Comparison of ENCODE assay signal across 8 cellular contexts in the genomic region with DNA sequence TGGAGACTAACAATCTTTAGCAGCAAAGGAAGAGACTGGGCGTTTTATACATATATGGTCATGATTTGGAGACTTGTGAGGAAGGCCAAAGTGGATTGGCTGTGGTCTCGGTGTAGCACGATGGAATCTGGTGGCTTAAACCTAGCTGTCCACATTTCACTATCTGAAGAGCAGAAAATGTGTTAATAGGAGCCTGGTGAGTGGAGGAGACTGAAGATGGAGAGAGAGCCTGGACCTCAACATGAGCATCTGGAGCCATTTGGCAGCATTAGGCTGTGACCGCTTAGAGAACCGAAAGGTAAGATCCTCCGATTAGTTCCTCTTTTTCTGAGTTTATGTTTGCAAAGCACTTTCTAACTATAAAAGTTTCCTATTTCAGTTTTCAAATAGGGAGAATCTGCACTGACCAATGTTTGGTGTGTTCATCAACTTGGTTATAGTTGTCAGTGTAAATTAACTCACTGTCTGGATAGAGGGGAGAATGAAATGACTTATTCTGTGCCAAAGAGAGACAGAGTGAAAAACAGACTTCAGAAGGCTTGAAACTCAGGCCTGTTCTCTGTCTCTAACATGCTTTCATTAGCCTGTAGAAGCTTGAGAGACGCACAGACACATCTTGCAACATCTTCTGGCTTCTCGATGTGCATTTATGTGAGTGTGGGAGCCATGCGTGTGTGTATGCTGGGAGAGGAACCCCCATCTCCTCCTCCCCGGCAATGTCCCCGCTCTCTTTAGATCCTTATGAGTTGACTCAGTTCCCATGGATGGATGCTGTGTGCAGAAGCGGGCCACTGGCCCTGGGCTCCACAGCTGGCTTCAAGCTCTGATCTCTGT.
DNase-seq lines count a peak whose midpoint lies in the region; ATAC-seq and TF ChIP-seq lines count a peak whose summit lies in the region.

No MANE protein-coding gene starts in this region.

- intact Hi-C loops in esophagus muscularis mucosa (cut with DNase I): no loop called here

- H3K4me3 ChIP-seq in esophagus muscularis mucosa (peak overlapping the region; percentile 39 to 57 (median 50)), WERI-Rb-1 (ENCODE audit: low read depth, low read length) (no peak overlapping the region)

- TF ChIP-seq POLR2A in esophagus muscularis mucosa (IDR thresholded peaks at IDR 0.05; ENCODE audit: low read depth): no peak

- DNase-seq in AML-193 (lab: John Stamatoyannopoulos, UW): peak; percentile 47 to 65
- no peak for DNase-seq in esophagus muscularis mucosa (ENCODE audit: extremely low spot score)
- no peak for DNase-seq in WERI-Rb-1
- DNase-seq in amygdala (lab: John Stamatoyannopoulos, UW): no peak
- no peak for DNase-seq in GDM1 (lab: John Stamatoyannopoulos, UW)
- DNase-seq in DMS153 (lab: John Stamatoyannopoulos, UW): no peak

- 46% methylated on average over 12 of the region's 12 CpGs for whole genome bisulfite sequencing in esophagus muscularis mucosa

- H3K27ac ChIP-seq in esophagus muscularis mucosa (replicated peaks in 1 of 4) (peak overlapping the region; percentile 82 to 85 (median 84)), WERI-Rb-1 (no peak overlapping the region)

- H3K27me3 ChIP-seq in esophagus muscularis mucosa: peaks cover 0 to 3% (median 0%) of the 10 kb centered on the region in 4 donors
- H3K27me3 ChIP-seq in WERI-Rb-1 (ENCODE audit: insufficient read depth, low read depth, severe bottlenecking): no peaks in the 10 kb centered on the region

- H3K36me3 ChIP-seq in esophagus muscularis mucosa (no peaks in the 10 kb centered on the region), WERI-Rb-1 (no peaks in the 10 kb centered on the region)

- H3K4me1 ChIP-seq in esophagus muscularis mucosa: peaks cover 4 to 84% (median 77%) of the 10 kb centered on the region in 4 donors

- peak; percentile 92 for ATAC-seq in GM19463 (IDR thresholded peaks at IDR 0.05; ENCODE audit: unreplicated experiment)
- peak; percentile 98 for ATAC-seq in HG03354 (IDR thresholded peaks at IDR 0.05; ENCODE audit: poor library complexity, severe bottlenecking, unreplicated experiment)

- H3K9me3 ChIP-seq in esophagus muscularis mucosa: no peaks in the 10 kb centered on the region
- no peaks in the 10 kb centered on the region for H3K9me3 ChIP-seq in WERI-Rb-1 (ENCODE audit: severe bottlenecking)

- TF ChIP-seq CTCF in esophagus muscularis mucosa (IDR thresholded peaks at IDR 0.05) (no peak), WERI-Rb-1 (IDR thresholded peaks at IDR 0.05; ENCODE audit: low read depth, low read length) (no peak)

- no peak for TF ChIP-seq EP300 in esophagus muscularis mucosa (IDR thresholded peaks at IDR 0.05)

Comparison
In these comparisons a context has a peak if more than half of its experiments do, and no peak if none do; other contexts are left out.
1. DNase-seq: peak in AML-193 (2 of 2); none in esophagus muscularis mucosa (single experiment), WERI-Rb-1 (single experiment), amygdala (0 of 56), GDM1 (single experiment) and DMS153 (single experiment).